Comparison of ENCODE assay signal across 21 cellular contexts in genomic region chr12:28537474-28537873, GRCh38.
DNase-seq lines count a peak whose midpoint lies in the region; ATAC-seq and TF ChIP-seq lines count a peak whose summit lies in the region.
"Had no signal": no experiment of that assay in that cellular context is flagged by ENCODE, and none has a peak within 500 bp of the region (broad histone marks: within the 10 kb centered on the region; RNA-seq: fewer than 3 reads in every experiment).

No MANE protein-coding gene starts in this region.

- peaks cover 14% of the 10 kb centered on the region for H3K4me1 Mint-ChIP-seq in stimulated activated effector memory CD8-positive, alpha-beta T cell treated with anti-CD3 and anti-CD28 coated beads, Interleukin-12 subunit alpha, Interleukin-12 subunit beta, amount 100 ng/mL, for 72 hours

- peaks cover 15% of the 10 kb centered on the region for H3K36me3 Mint-ChIP-seq in stimulated activated effector memory CD8-positive, alpha-beta T cell treated with anti-CD3 and anti-CD28 coated beads, Interleukin-12 subunit alpha, Interleukin-12 subunit beta, amount 100 ng/mL, for 72 hours

- H3K4me3 Mint-ChIP-seq in stimulated activated effector memory CD8-positive, alpha-beta T cell treated with anti-CD3 and anti-CD28 coated beads, Interleukin-12 subunit alpha, Interleukin-12 subunit beta, amount 100 ng/mL, for 72 hours: no peak overlapping the region
- H3K4me3 Mint-ChIP-seq: CD4-positive, alpha-beta T cell had no signal

- peak; percentile 47 for ATAC-seq in stimulated activated effector memory CD8-positive, alpha-beta T cell treated with anti-CD3 and anti-CD28 coated beads, Interleukin-12 subunit alpha, Interleukin-12 subunit beta, amount 100 ng/mL, for 72 hours
- ATAC-seq: HepG2 had no signal

- DNase-seq in EH (ENCODE audit: low read depth) (peak; percentile 11), adipocyte (ENCODE audit: low read depth) (peak; percentile 24), fibroblast of villous mesenchyme (ENCODE audit: low read depth) (peak; percentile 75), GM10266 (ENCODE audit: extremely low spot score) (no peak), SW480 (ENCODE audit: low spot score) (no peak), LoVo (ENCODE audit: low spot score) (no peak)
- DNase-seq in stimulated activated effector memory CD8-positive, alpha-beta T cell treated with anti-CD3 and anti-CD28 coated beads, Interleukin-12 subunit alpha, Interleukin-12 subunit beta, amount 100 ng/mL, for 72 hours (ENCODE audit: low spot score in 2 of 2): no peak
- DNase-seq in activated CD4-positive, alpha-beta T cell treated with anti-CD3 and anti-CD28 coated beads for 4 hours: no peak
- DNase-seq: Caco-2; CD4-positive, alpha-beta T cell; KBM-7; MV-4-11; NCI-H1105 treated with DMSO at 0.1 percent for 48 hours; NCI-H2029 treated with DMSO at 0.1 percent for 48 hours; NCI-H226; NCI-H524; NCI-H774; NK-92 treated with Interleukin-12 subunit alpha and Interleukin-12 subunit beta, amount 100 ng/mL, for 24 hours; SHP77 treated with DMSO at 0.1 percent for 48 hours had no signal

- no peaks in the 10 kb centered on the region for H3K36me3 ChIP-seq in adipocyte (ENCODE audit: control insufficient read depth, insufficient read depth, low read length, severe bottlenecking)
- H3K36me3 ChIP-seq: BLaER1 had no signal

- peaks cover 3% of the 10 kb centered on the region for H3K9me3 Mint-ChIP-seq in stimulated activated effector memory CD8-positive, alpha-beta T cell treated with anti-CD3 and anti-CD28 coated beads, Interleukin-12 subunit alpha, Interleukin-12 subunit beta, amount 100 ng/mL, for 72 hours
- H3K9me3 Mint-ChIP-seq: CD4-positive, alpha-beta T cell had no signal

- H3K4me1 ChIP-seq in adipocyte (ENCODE audit: control insufficient read depth, insufficient read depth, low read length): peaks cover 36% of the 10 kb centered on the region
- H3K4me1 ChIP-seq: BLaER1, Caco-2 had no signal

- no peak overlapping the region for H3K27ac Mint-ChIP-seq in stimulated activated effector memory CD8-positive, alpha-beta T cell treated with anti-CD3 and anti-CD28 coated beads, Interleukin-12 subunit alpha, Interleukin-12 subunit beta, amount 100 ng/mL, for 72 hours
- H3K27ac Mint-ChIP-seq: CD4-positive, alpha-beta T cell had no signal

- peaks cover 3% of the 10 kb centered on the region for H3K9me3 ChIP-seq in adipocyte (ENCODE audit: control insufficient read depth, low read length)
- H3K9me3 ChIP-seq: BLaER1, Caco-2 had no signal

- H3K27me3 ChIP-seq in adipocyte (replicated peaks; ENCODE audit: control insufficient read depth, insufficient read depth, low read length): no peaks in the 10 kb centered on the region
- H3K27me3 ChIP-seq: BLaER1 had no signal

- TF ChIP-seq CTCF in fibroblast of villous mesenchyme (IDR thresholded peaks at IDR 0.05; ENCODE audit: insufficient read depth, low read depth, low read length): no peak
- TF ChIP-seq CTCF in GM10266 (IDR thresholded peaks at IDR 0.05; ENCODE audit: control insufficient read depth, insufficient read depth, low read depth, missing control alignments): no peak

- no peak overlapping the region for H3K4me3 ChIP-seq in adipocyte (ENCODE audit: low read length)
- H3K4me3 ChIP-seq in fibroblast of villous mesenchyme (ENCODE audit: low read depth, low read length): no peak overlapping the region
- H3K4me3 ChIP-seq: BLaER1 had no signal

- peak overlapping the region; percentile 18 for H3K9ac ChIP-seq in adipocyte (ENCODE audit: low read length)
- H3K9ac ChIP-seq: BLaER1 had no signal

Comparison
In these comparisons a context has a peak if more than half of its experiments do, and no peak if none do; other contexts are left out.
1. DNase-seq: peak in EH (single experiment), adipocyte (single experiment) and fibroblast of villous mesenchyme (single experiment); none in stimulated activated effector memory CD8-positive, alpha-beta T cell treated with anti-CD3 and anti-CD28 coated beads, Interleukin-12 subunit alpha, Interleukin-12 subunit beta, amount 100 ng/mL, for 72 hours (0 of 2), GM10266 (single experiment), activated CD4-positive, alpha-beta T cell treated with anti-CD3 and anti-CD28 coated beads for 4 hours (0 of 2), SW480 (single experiment) and LoVo (single experiment).